In the genomic region with DNA sequence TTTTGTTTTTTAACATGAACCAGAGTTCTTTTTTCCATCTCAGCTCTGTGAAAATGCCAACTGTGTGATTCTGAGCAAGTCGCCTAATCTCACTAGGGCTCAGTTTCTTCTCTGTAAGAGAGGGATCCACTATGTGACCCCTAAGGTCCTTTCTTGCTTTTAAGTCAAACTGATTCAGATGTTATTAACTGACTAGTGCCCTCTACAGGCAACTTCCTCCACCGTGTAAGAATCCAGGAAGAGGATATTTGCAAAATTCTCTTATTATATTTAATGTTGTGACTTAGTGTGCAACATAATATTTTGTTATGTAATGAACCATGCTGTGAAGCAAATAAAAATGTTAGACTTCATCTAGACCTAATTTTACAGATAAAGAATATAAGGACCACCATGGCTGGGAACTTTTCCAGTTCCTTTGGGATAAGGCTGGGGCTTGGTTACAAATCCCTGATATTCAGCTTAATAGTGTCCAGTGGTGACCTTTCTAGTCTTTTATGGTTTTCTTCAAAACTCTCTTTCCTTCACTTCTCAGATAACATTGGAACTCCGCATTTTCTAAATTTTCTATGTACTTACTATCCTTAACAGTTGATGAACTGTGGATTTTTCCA, we compare ENCODE assay signal across 8 cellular contexts.
DNase-seq lines count a peak whose midpoint lies in the region; TF ChIP-seq lines count a peak whose summit lies in the region.

No MANE protein-coding gene starts in this region.

- no peaks in the 10 kb centered on the region for H3K9me2 ChIP-seq in PC-9 (ENCODE audit: insufficient read depth)

- H3K79me2 ChIP-seq in PC-9 (ENCODE audit: low read depth), result no peaks in the 10 kb centered on the region

- intact Hi-C loops in PC-9 (cut with micrococcal nuclease; ENCODE audit: unreplicated experiment), result loop anchor here (1.0 kb wide), 1 partner anchor 174 kb away; no protein-coding TSS in a partner anchor

- H3F3A ChIP-seq in PC-9 (ENCODE audit: insufficient read depth, low read depth), result peaks cover 23% of the 10 kb centered on the region; the same call in 1 of the 2 replicates

- H3K27ac ChIP-seq in PC-9, result no peak overlapping the region

- POLR2A ChIA-PET in HEK293T (lab: Yijun Ruan, JAX), result no interaction called here
- POLR2A ChIA-PET in PC-9 (lab: Charles Lee; ENCODE audit: unreplicated experiment), result no interaction called here

- no peaks in the 10 kb centered on the region for H3K27me3 ChIP-seq in PC-9 (ENCODE audit: insufficient read depth, low read depth)

- BruUV-seq in PC-9 (replicated peaks; lab: Mats Ljungman, UMichigan), result no TSS peak

- no peaks in the 10 kb centered on the region for H3K36me3 ChIP-seq in PC-9 (ENCODE audit: low read depth)

- H3K4me2 ChIP-seq in PC-9, result no peak overlapping the region

- H3K9me3 ChIP-seq in PC-9 (ENCODE audit: insufficient read depth, low read depth), result no peaks in the 10 kb centered on the region

- no peak overlapping the region for H2AFZ ChIP-seq in PC-9

- TF ChIP-seq CTCF in PC-9 (conservative IDR thresholded peaks at IDR 0.05), result peak; percentile 77

- no peak overlapping the region for H3K4me3 ChIP-seq in PC-9

- CTCF ChIA-PET in HEK293T (lab: Yijun Ruan, JAX), result no interaction called here
- CTCF ChIA-PET in PC-9 (lab: Charles Lee), result interaction anchor here (0.8 kb wide), 1 partner anchor 173 kb away, joined by 3 read pairs; no protein-coding TSS in a partner anchor

- DNase-seq in NCI-H2081 (lab: John Stamatoyannopoulos, UW), result peak; percentile 15 to 21
- DNase-seq in NCI-H2081 treated with DMSO at 0.1 percent for 48 hours (lab: John Stamatoyannopoulos, UW), result no peak
- DNase-seq in HEK293T (ENCODE audit: extremely low spot score), result peak; percentile 23
- DNase-seq in PC-9, result peak; percentile 13 to 57
- DNase-seq in astrocyte of the hippocampus (ENCODE audit: low read depth, low spot score), result peak; percentile 71
- peak; percentile 69 for DNase-seq in inferior parietal cortex (ENCODE audit: extremely low spot score)
- DNase-seq in stimulated activated CD4-positive, alpha-beta T cell treated with anti-CD3 and anti-CD28 coated beads, Interleukin-4, amount 100 ng/mL, for 48 hours (ENCODE audit: low read depth in 2 of 2), result peak; percentile 15 to 17
- no peak for DNase-seq in NCI-H2107 treated with DMSO at 0.1 percent for 48 hours (lab: John Stamatoyannopoulos, UW; ENCODE audit: unreplicated experiment)

- no peaks in the 10 kb centered on the region for H4K20me1 ChIP-seq in PC-9 (ENCODE audit: insufficient read depth)

- peaks cover 36% of the 10 kb centered on the region for H3K4me1 ChIP-seq in PC-9 (replicated peaks; ENCODE audit: insufficient read depth)

TF ChIP-seq in HEK293T, 16 proteins besides CTCF, POLR2A, EP300 and RAD21:
- TF ChIP-seq BHLHE40 (IDR thresholded peaks at IDR 0.05; ENCODE audit: borderline replicate concordance) (no peak), ZNF384 (IDR thresholded peaks at IDR 0.05) (no peak)

Comparison
In these comparisons a context has a peak if more than half of its experiments do, and no peak if none do; other contexts are left out.
1. DNase-seq: peak in NCI-H2081 (2 of 2), HEK293T (single experiment), PC-9 (2 of 2), astrocyte of the hippocampus (single experiment), inferior parietal cortex (single experiment) and stimulated activated CD4-positive, alpha-beta T cell treated with anti-CD3 and anti-CD28 coated beads, Interleukin-4, amount 100 ng/mL, for 48 hours (2 of 2); none in NCI-H2081 treated with DMSO at 0.1 percent for 48 hours (single experiment) and NCI-H2107 treated with DMSO at 0.1 percent for 48 hours (single experiment).